In the genomic region with DNA sequence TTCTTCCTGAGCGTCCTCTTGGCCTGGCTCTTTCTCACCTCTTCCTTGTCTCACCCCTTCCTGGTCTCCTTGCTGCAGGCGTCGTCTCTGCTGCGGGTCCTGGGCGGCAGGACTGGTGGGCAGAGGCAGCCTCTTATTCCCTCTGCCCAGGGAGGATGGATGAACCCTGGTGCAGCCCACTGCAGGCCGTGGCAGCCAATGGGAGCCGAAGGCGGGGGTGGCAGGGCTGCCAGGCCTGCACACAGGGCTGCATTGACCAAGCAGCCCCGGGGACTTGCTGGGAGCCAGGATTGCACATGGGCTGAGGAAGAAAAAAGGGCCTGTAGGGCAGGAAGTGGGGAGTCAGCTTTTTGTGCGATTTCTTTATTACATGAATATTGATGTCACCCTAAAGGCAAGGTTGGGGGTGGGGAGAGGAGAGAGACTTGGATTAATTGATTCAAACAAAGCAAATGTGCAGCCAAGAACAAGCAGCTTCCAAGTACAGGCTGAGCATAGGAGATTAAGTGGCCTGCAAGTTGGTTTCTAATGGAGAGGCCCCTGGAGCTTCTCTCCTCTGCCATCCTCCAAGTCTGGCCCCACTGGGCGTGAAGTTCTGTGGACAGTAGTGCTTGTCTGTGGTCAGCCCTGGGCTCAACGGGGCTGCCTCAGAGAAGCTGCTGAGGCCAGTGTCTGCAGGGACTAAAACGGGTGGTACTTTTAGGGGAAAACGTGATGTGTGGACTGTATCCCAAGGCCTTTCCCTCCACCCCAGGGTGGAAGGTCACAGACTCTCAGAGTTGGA, we compare ENCODE assay signal across 9 cellular contexts. TPM values are rescaled to one million over a fixed set of nuclear protein-coding genes. Genes with fewer than 3 reads are reported as not detected.
DNase-seq lines count a peak whose midpoint lies in the region; ATAC-seq, FAIRE-seq and TF ChIP-seq lines count a peak whose summit lies in the region.
"Had no signal": no experiment of that assay in that cellular context is flagged by ENCODE, and none has a peak within 500 bp of the region (broad histone marks: within the 10 kb centered on the region; RNA-seq: fewer than 3 reads in every experiment).

A gene (minus strand): TSS at position 108 of the 784 bp plus-strand sequence. CDS start 2,667 bp downstream, outside the sequence.

- H3K4me1 Mint-ChIP-seq in activated naive CD4-positive, alpha-beta T cell treated with anti-CD3 and anti-CD28 coated beads, Interleukin-2, amount 10 ng/mL, durations not matched to agents 7 days and 5 days = peaks cover 36% of the 10 kb centered on the region
- H3K4me1 Mint-ChIP-seq in type B pancreatic cell (ENCODE audit: unreplicated experiment) = peaks cover 21% of the 10 kb centered on the region

- no peak within 1 kb of the TSS for H3K4me3 Mint-ChIP-seq in activated naive CD4-positive, alpha-beta T cell treated with anti-CD3 and anti-CD28 coated beads, Interleukin-2, amount 10 ng/mL, durations not matched to agents 7 days and 5 days
- H3K4me3 Mint-ChIP-seq in type B pancreatic cell = peak within 1 kb of the TSS; percentile 36

- CTCF ChIA-PET in activated naive CD4-positive, alpha-beta T cell treated with anti-CD3 and anti-CD28 coated beads, Interleukin-2, amount 10 ng/mL, durations not matched to agents 7 days and 5 days (lab: Charles Lee) = interaction anchor here (0.9 to 1.5 kb wide), 2 partner anchors 13 to 46 kb away, joined by 3 to 4 read pairs; no protein-coding TSS in a partner anchor
- CTCF ChIA-PET in GM12878 (lab: Yijun Ruan, JAX) = no interaction called here

- H3K4me2 ChIP-seq in GM12878 (ENCODE audit: control insufficient read depth, insufficient read depth) = peak within 1 kb of the TSS; percentile 52

- no peak within 1 kb of the TSS for H3K9ac ChIP-seq in GM12878 (ENCODE audit: control insufficient read depth, insufficient read depth, low read length)

- SMC1A ChIA-PET in GM12878 (lab: Charles Lee; ENCODE audit: uncharacterized antibody, unreplicated experiment) = interaction anchor here (1.4 kb wide), 1 partner anchor 15 kb away, joined by 3 read pairs; no protein-coding TSS in a partner anchor

- H3K4me1 ChIP-seq in GM12878 (ENCODE audit: control insufficient read depth, insufficient read depth, low read length) = peaks cover 43% of the 10 kb centered on the region

- in situ Hi-C loops in GM12878 (cut with MboI) = no loop called here

- no peaks in the 10 kb centered on the region for H3K27me3 ChIP-seq in GM12878 (replicated peaks in 1 of 2; ENCODE audit: control insufficient read depth in 2 of 2, insufficient read depth in 2 of 2, low read length in 1 of 2)

- H4K20me1 ChIP-seq in GM12878 (ENCODE audit: control insufficient read depth, insufficient read depth) = no peaks in the 10 kb centered on the region

- H3K79me2 ChIP-seq in GM12878 (ENCODE audit: control insufficient read depth, insufficient read depth, low read length) = no peaks in the 10 kb centered on the region

- TF ChIP-seq EP300 in GM12878 (IDR thresholded peaks at IDR 0.05; ENCODE audit: borderline replicate concordance in 1 of 2, control insufficient read depth in 1 of 2, low read depth in 2 of 2, low read length in 2 of 2) = no peak

- no TSS peak for BruUV-seq in GM12878 (replicated peaks; lab: Mats Ljungman, UMichigan)

- H3K36me3 ChIP-seq in GM12878 (ENCODE audit: control insufficient read depth in 2 of 2, insufficient read depth in 2 of 2, low read length in 1 of 2) = no peaks in the 10 kb centered on the region
- H3K36me3 ChIP-seq: thoracic aorta had no signal

- RAD21 ChIA-PET in GM12878 (lab: Charles Lee; ENCODE audit: unreplicated experiment) = no interaction called here

- no peaks in the 10 kb centered on the region for H3K36me3 Mint-ChIP-seq in activated naive CD4-positive, alpha-beta T cell treated with anti-CD3 and anti-CD28 coated beads, Interleukin-2, amount 10 ng/mL, durations not matched to agents 7 days and 5 days
- H3K36me3 Mint-ChIP-seq in type B pancreatic cell = no peaks in the 10 kb centered on the region

- TF ChIP-seq CTCF in GM12878 (IDR thresholded peaks at IDR 0.05 in 2 of 3, conservative IDR thresholded peaks at IDR 0.05 in 1 of 3; ENCODE audit: control insufficient read depth in 2 of 3, extremely low read depth in 1 of 3, insufficient read depth in 1 of 3, low read depth in 3 of 3, low read length in 3 of 3) (no peak), type B pancreatic cell (conservative IDR thresholded peaks at IDR 0.05) (no peak)

- no peak for ATAC-seq in GM12878
- ATAC-seq in HG02885 (IDR thresholded peaks at IDR 0.05; ENCODE audit: poor library complexity, unreplicated experiment) = no peak

- FAIRE-seq in GM12878 (lab: Jason Lieb, UNC) = no peak

- peak; percentile 31 for DNase-seq in activated naive CD4-positive, alpha-beta T cell treated with anti-CD3 and anti-CD28 coated beads, Interleukin-2, amount 10 ng/mL, durations not matched to agents 7 days and 5 days
- no peak for DNase-seq in activated naive CD4-positive, alpha-beta T cell (lab: John Stamatoyannopoulos, UW)
- DNase-seq in GM12878 (ENCODE audit: low read depth, low spot score) = no peak
- DNase-seq in mesenteric fat pad (ENCODE audit: low spot score) = peak; percentile 37
- no peak for DNase-seq in type B pancreatic cell (ENCODE audit: extremely low spot score, unreplicated experiment)
- no peak for DNase-seq in DMS114 treated with DMSO at 0.1 percent for 48 hours (lab: John Stamatoyannopoulos, UW; ENCODE audit: unreplicated experiment)
- no peak for DNase-seq in NCI-H2107 (lab: John Stamatoyannopoulos, UW)

- TF ChIP-seq POLR2A in GM12878 (IDR thresholded peaks at IDR 0.05; ENCODE audit: low read depth, low read length) = no peak

- no peak for TF ChIP-seq RAD21 in GM12878 (IDR thresholded peaks at IDR 0.05; ENCODE audit: insufficient read depth, low read depth, low read length)

- POLR2A ChIA-PET in GM12878 (lab: Charles Lee) = interaction anchor here (1.2 kb wide), 1 partner anchor 14 kb away, joined by 3 read pairs; no protein-coding TSS in a partner anchor

- no peaks in the 10 kb centered on the region for H3K9me3 Mint-ChIP-seq in activated naive CD4-positive, alpha-beta T cell treated with anti-CD3 and anti-CD28 coated beads, Interleukin-2, amount 10 ng/mL, durations not matched to agents 7 days and 5 days
- no peaks in the 10 kb centered on the region for H3K9me3 Mint-ChIP-seq in type B pancreatic cell

- 49% methylated on average over 14 of the region's 14 CpGs for WGBS in GM12878 (ENCODE audit: insufficient coverage, insufficient replicate concordance, low lambda C conversion rate, missing lambda C conversion rate)

- peaks cover 11% of the 10 kb centered on the region for H3K27me3 Mint-ChIP-seq in activated naive CD4-positive, alpha-beta T cell treated with anti-CD3 and anti-CD28 coated beads, Interleukin-2, amount 10 ng/mL, durations not matched to agents 7 days and 5 days
- H3K27me3 Mint-ChIP-seq in type B pancreatic cell = peaks cover 7% of the 10 kb centered on the region

- H2AFZ ChIP-seq in GM12878 (ENCODE audit: control insufficient read depth, low read depth, low read length) = peak within 1 kb of the TSS; percentile 42

- H3K4me3 ChIP-seq in GM12878 = no peak within 1 kb of the TSS
- H3K4me3 ChIP-seq: thoracic aorta had no signal

- peak within 1 kb of the TSS; percentile 88 for H3K27ac Mint-ChIP-seq in activated naive CD4-positive, alpha-beta T cell treated with anti-CD3 and anti-CD28 coated beads, Interleukin-2, amount 10 ng/mL, durations not matched to agents 7 days and 5 days
- H3K27ac Mint-ChIP-seq in type B pancreatic cell = no peak within 1 kb of the TSS

- no peak within 1 kb of the TSS; the same call in 1 of the 2 replicates for H3K27ac ChIP-seq in GM12878 (ENCODE audit: control insufficient read depth, insufficient read depth)
- H3K27ac ChIP-seq: thoracic aorta had no signal

- intact Hi-C loops in GM12878 (cut with micrococcal nuclease; ENCODE audit: unreplicated experiment) = no loop called here

- H3K9me3 ChIP-seq in GM12878 (replicated peaks; ENCODE audit: control insufficient read depth, insufficient read depth, low read length) = no peaks in the 10 kb centered on the region
- H3K9me3 ChIP-seq: thoracic aorta had no signal

TF ChIP-seq in GM12878, 131 proteins besides CTCF, POLR2A, EP300 and RAD21 (continues in another document):
- TF ChIP-seq IRF4 (IDR thresholded peaks at IDR 0.05; ENCODE audit: low read depth, low read length) (no peak), NR2F1 (conservative IDR thresholded peaks at IDR 0.05) (no peak), ZNF217 (IDR thresholded peaks at IDR 0.05) (no peak), GABPA (IDR thresholded peaks at IDR 0.05; ENCODE audit: low read depth) (no peak), IKZF1 (conservative IDR thresholded peaks at IDR 0.05) (no peak), NBN (IDR thresholded peaks at IDR 0.05) (no peak), YY1 (IDR thresholded peaks at IDR 0.05; ENCODE audit: low read depth, low read length) (no peak), LARP7 (IDR thresholded peaks at IDR 0.05) (no peak), JUND (IDR thresholded peaks at IDR 0.05; ENCODE audit: low read depth, low read length) (no peak), CBFB (IDR thresholded peaks at IDR 0.05; ENCODE audit: low read depth) (no peak), CEBPB (IDR thresholded peaks at IDR 0.05; ENCODE audit: borderline replicate concordance in 1 of 2, low read depth in 2 of 2, low read length in 2 of 2) (no peak), HDGF (IDR thresholded peaks at IDR 0.05) (no peak), HCFC1 (IDR thresholded peaks at IDR 0.05; ENCODE audit: low read length) (no peak), RAD51 (IDR thresholded peaks at IDR 0.05) (no peak), TAF1 (IDR thresholded peaks at IDR 0.05; ENCODE audit: borderline replicate concordance, low read depth, low read length) (no peak)

RNA-seq across cellular contexts. Expression of the gene that starts here (rescaled TPM):
- not detected in 2 replicates for total RNA-seq in GM12878 (2013; cell fraction: nucleolus; rRNA removed)
- total RNA-seq in GM12878 (2014; rRNA removed) = not detected in 2 replicates
- 0.22 TPM in 1 of 2 replicates, not detected in the other for total RNA-seq in GM12878 (2014; rRNA removed; fragmentation: Illumina TruSeq; extraction: Trizol)
- total RNA-seq in GM12878 (2021) = not detected in 2 replicates
- not detected for polyA plus RNA-seq in GM12878 (2011; ENCODE audit: low read depth)
- not detected in 2 replicates for polyA plus RNA-seq in GM12878 (2011; rRNA removed)
- polyA plus RNA-seq in GM12878 (2011; cell fraction: cytosol; rRNA removed) = not detected in 2 replicates
- not detected in 2 replicates for polyA plus RNA-seq in GM12878 (2011; cell fraction: nucleus; rRNA removed)
- not detected in 2 replicates for polyA plus RNA-seq in GM12878 (2012)
- not detected in 2 replicates for polyA plus RNA-seq in GM12878 (2014; fragmentation: Illumina TruSeq; extraction: Trizol)
- under 1 TPM in 1 of 2 experiments, not detected in 1; 0.11 TPM for polyA plus RNA-seq in GM12878 (2014; fragmentation: Nextera tagmentation; extraction: Ambion mirVana)
- polyA plus RNA-seq in GM12878 (2014; rRNA removed) = not detected in 2 replicates
- polyA plus RNA-seq in GM12878 (2016; fragmentation: Nextera tagmentation; extraction: Ambion mirVana) = not detected
- polyA minus RNA-seq in GM12878 (2011; rRNA and poly(A)+ RNA removed) = not detected in 2 replicates
- polyA minus RNA-seq in GM12878 (2011; cell fraction: cytosol; rRNA and poly(A)+ RNA removed) = not detected in 2 replicates
- not detected in 2 replicates for polyA minus RNA-seq in GM12878 (2011; cell fraction: nucleus; rRNA and poly(A)+ RNA removed)
- total RNA-seq in mesenteric fat pad = 102 TPM
- total RNA-seq in type B pancreatic cell (ENCODE audit: low replicate concordance) = 5.5 TPM in 1 of 2 replicates, not detected in the other

Comparison
In these comparisons a context has a peak if more than half of its experiments do, and no peak if none do; other contexts are left out.
1. RNA of the gene that starts here (total RNA-seq): 102 TPM in mesenteric fat pad (single experiment); 5.5 TPM in type B pancreatic cell and 0.22 TPM in GM12878; every median in the first group is over 10 times any median in the second.
2. DNase-seq: peak in activated naive CD4-positive, alpha-beta T cell treated with anti-CD3 and anti-CD28 coated beads, Interleukin-2, amount 10 ng/mL, durations not matched to agents 7 days and 5 days (single experiment) and mesenteric fat pad (single experiment); none in activated naive CD4-positive, alpha-beta T cell (0 of 4), GM12878 (single experiment), type B pancreatic cell (single experiment), DMS114 treated with DMSO at 0.1 percent for 48 hours (single experiment) and NCI-H2107 (single experiment).